Comparison of ENCODE assay signal across 1 cellular context in the genomic region with DNA sequence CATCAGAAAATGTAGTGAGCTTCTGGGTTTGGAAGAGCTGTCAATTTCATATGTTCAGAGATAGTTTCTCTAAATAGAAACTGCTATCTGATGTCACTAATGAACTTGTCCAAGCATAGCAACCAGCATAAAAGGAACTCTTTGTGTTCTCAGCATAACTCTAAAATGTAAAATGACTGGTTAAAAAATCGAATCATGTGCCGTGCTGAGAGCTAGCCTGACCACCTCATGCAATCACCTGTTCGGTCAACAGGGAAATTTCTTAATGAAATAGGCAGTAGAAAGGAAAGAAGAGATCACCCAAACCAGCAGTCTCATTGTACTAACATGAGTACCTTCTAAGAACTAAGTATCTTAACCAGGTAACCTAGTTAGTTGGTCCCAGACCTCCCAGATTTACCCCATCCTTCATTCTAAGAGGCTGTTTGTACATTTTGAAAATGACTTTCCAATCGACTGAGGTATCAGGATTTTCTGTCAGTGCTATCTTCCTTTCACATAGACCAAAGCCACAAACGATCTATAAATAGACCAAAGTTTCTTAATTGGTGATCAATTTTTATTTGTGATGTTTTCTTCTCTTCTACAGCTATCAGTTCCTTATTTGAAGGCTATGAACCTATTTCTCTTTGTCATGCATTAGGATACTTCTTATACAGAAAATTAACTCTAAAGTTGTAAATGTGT.
TF ChIP-seq lines count a peak whose summit lies in the region.

No MANE protein-coding gene starts in this region.

TF ChIP-seq in IMR-90, 13 proteins besides CTCF, POLR2A, EP300 and RAD21:
- TF ChIP-seq MAFK (IDR thresholded peaks at IDR 0.05; ENCODE audit: low read depth, low read length) (no peak), CHD1 (IDR thresholded peaks at IDR 0.05; ENCODE audit: low read depth, low read length) (no peak), MAZ (IDR thresholded peaks at IDR 0.05; ENCODE audit: borderline replicate concordance, low read depth, low read length) (no peak), FOS (IDR thresholded peaks at IDR 0.05; ENCODE audit: low read depth, low read length) (no peak), CEBPB (IDR thresholded peaks at IDR 0.05; ENCODE audit: low read depth, low read length) (no peak)
- TF ChIP-seq, protein P1, sequence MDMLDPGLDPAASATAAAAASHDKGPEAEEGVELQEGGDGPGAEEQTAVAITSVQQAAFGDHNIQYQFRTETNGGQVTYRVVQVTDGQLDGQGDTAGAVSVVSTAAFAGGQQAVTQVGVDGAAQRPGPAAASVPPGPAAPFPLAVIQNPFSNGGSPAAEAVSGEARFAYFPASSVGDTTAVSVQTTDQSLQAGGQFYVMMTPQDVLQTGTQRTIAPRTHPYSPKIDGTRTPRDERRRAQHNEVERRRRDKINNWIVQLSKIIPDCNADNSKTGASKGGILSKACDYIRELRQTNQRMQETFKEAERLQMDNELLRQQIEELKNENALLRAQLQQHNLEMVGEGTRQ (IDR thresholded peaks at IDR 0.05; ENCODE audit: low read depth, low read length), result no peak
